ENCODE assay signal across 11 cellular contexts in the genomic region with DNA sequence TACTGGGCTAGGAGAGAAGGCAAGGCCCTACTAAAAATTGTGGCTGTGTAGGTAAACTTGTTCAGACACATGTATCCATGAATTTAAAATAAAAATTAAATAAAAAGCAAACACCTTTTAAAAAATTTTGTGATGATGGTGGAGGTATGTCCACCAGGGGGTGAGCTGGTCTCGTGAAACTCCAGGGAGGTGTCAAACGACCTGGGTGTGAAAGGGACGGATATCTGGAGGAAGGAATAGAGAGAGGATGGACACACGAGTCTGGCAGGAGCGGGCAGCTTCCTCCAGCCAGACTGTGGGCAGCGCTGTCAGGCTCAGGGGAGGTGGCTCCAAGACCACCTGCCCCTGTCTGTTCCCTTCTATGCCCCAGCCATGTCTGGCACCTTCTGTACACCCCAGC. TPM values are rescaled to one million over a fixed set of nuclear protein-coding genes. Genes with fewer than 3 reads are reported as not detected.
DNase-seq lines count a peak whose midpoint lies in the region; ATAC-seq and TF ChIP-seq lines count a peak whose summit lies in the region.
"Had no signal": no experiment of that assay in that cellular context is flagged by ENCODE, and none has a peak within 500 bp of the region (broad histone marks: within the 10 kb centered on the region; RNA-seq: fewer than 3 reads in every experiment).

No MANE protein-coding gene starts in this region.

- DNase-seq in NCI-H82 (lab: John Stamatoyannopoulos, UW) (peak; percentile 21), NCI-H82 treated with DMSO at 0.1 percent for 48 hours (lab: John Stamatoyannopoulos, UW; ENCODE audit: unreplicated experiment) (no peak), PC-9 (peak in 1 of 2 experiments; percentile 27), esophagus muscularis mucosa (ENCODE audit: extremely low spot score) (no peak), progenitor cell of endocrine pancreas (ENCODE audit: low spot score, unreplicated experiment) (no peak), anterior cingulate cortex (lab: John Stamatoyannopoulos, UW) (no peak)
- DNase-seq: kidney glomerular epithelial cell, NCI-H2029 had no signal

- no peak for TF ChIP-seq POLR2A in esophagus muscularis mucosa (IDR thresholded peaks at IDR 0.05; ENCODE audit: low read depth)

- no peaks in the 10 kb centered on the region for H3K9me2 ChIP-seq in PC-9 (ENCODE audit: insufficient read depth)

- no peak overlapping the region for H3K27ac ChIP-seq in PC-9
- H3K27ac ChIP-seq in esophagus muscularis mucosa (replicated peaks in 1 of 4), result no peak overlapping the region

- H3K79me2 ChIP-seq in PC-9 (ENCODE audit: low read depth), result no peaks in the 10 kb centered on the region

- no peaks in the 10 kb centered on the region for H3K4me1 ChIP-seq in PC-9 (replicated peaks; ENCODE audit: insufficient read depth)
- peaks cover 0 to 5% (median 0%) of the 10 kb centered on the region in 4 donors for H3K4me1 ChIP-seq in esophagus muscularis mucosa

- POLR2A ChIA-PET in PC-9 (lab: Charles Lee; ENCODE audit: unreplicated experiment), result no interaction called here

- TF ChIP-seq EP300 in esophagus muscularis mucosa (IDR thresholded peaks at IDR 0.05), result no peak

- H3K36me3 Mint-ChIP-seq in progenitor cell of endocrine pancreas (ENCODE audit: insufficient read depth), result no peaks in the 10 kb centered on the region

- no peak overlapping the region for H3K27ac Mint-ChIP-seq in progenitor cell of endocrine pancreas

- H3K4me3 ChIP-seq in PC-9 (no peak overlapping the region), esophagus muscularis mucosa (no peak overlapping the region)

- no peak overlapping the region for H3K4me3 Mint-ChIP-seq in progenitor cell of endocrine pancreas (ENCODE audit: low read depth)

- H3K4me2 ChIP-seq in PC-9, result no peak overlapping the region

- H3K4me1 Mint-ChIP-seq in progenitor cell of endocrine pancreas (ENCODE audit: low read depth), result peaks cover 2% of the 10 kb centered on the region

- no peaks in the 10 kb centered on the region for H3F3A ChIP-seq in PC-9 (ENCODE audit: insufficient read depth, low read depth)

- TF ChIP-seq CTCF in PC-9 (conservative IDR thresholded peaks at IDR 0.05) (peak; percentile 59), esophagus muscularis mucosa (IDR thresholded peaks at IDR 0.05) (peak in 2 of 3 experiments; percentile 27 to 31), progenitor cell of endocrine pancreas (IDR thresholded peaks at IDR 0.05; ENCODE audit: unreplicated experiment) (peak; percentile 50)

- H2AFZ ChIP-seq in PC-9, result no peak overlapping the region

- no TSS peak for BruUV-seq in PC-9 (replicated peaks; lab: Mats Ljungman, UMichigan)

- H4K20me1 ChIP-seq in PC-9 (ENCODE audit: insufficient read depth), result no peaks in the 10 kb centered on the region

- H3K27me3 ChIP-seq in PC-9 (ENCODE audit: insufficient read depth, low read depth) (peaks cover 8% of the 10 kb centered on the region; the same call in 1 of the 2 replicates), esophagus muscularis mucosa (no peaks in the 10 kb centered on the region)

- CTCF ChIA-PET in PC-9 (lab: Charles Lee), result interaction anchor here (1.4 kb wide), 1 partner anchor 40 kb away, joined by 7 read pairs; no protein-coding TSS in a partner anchor

- 52% methylated on average over 6 of the region's 6 CpGs for WGBS in esophagus muscularis mucosa

- intact Hi-C loops in PC-9 (cut with micrococcal nuclease; ENCODE audit: unreplicated experiment) (loop anchor here (1.0 to 5.0 kb wide), 2 partner anchors 40 to 177 kb away; no protein-coding TSS in a partner anchor), esophagus muscularis mucosa (cut with DNase I) (no loop called here)

- ATAC-seq in GM19397 (IDR thresholded peaks at IDR 0.05; ENCODE audit: unreplicated experiment) (no peak), esophagus mucosa (no peak)
- ATAC-seq: right cardiac atrium had no signal

- no peaks in the 10 kb centered on the region for H3K9me3 ChIP-seq in PC-9 (ENCODE audit: insufficient read depth, low read depth)
- no peaks in the 10 kb centered on the region for H3K9me3 ChIP-seq in esophagus muscularis mucosa

- H3K36me3 ChIP-seq in PC-9 (ENCODE audit: low read depth) (no peaks in the 10 kb centered on the region), esophagus muscularis mucosa (no peaks in the 10 kb centered on the region)

- peaks cover 58% of the 10 kb centered on the region for H3K27me3 Mint-ChIP-seq in progenitor cell of endocrine pancreas

- H3K9me3 Mint-ChIP-seq in progenitor cell of endocrine pancreas (ENCODE audit: low read depth), result peaks cover under 1% of the 10 kb centered on the region

RNA-seq across cellular contexts. Expression of a gene that starts 34.8 kb away (rescaled TPM):
- 0.53 and 0.98 TPM in 2 replicates for total RNA-seq in PC-9 (2021)
- under 1 TPM in 1 of 4 donors, not detected in 3; 0.63 TPM for total RNA-seq in esophagus muscularis mucosa
- 0.64 and 1.0 TPM in 2 replicates for total RNA-seq in progenitor cell of endocrine pancreas
- total RNA-seq in esophagus mucosa, result 1.6 TPM
